In genomic region chr18:28824183-28824574, GRCh38 we compare ENCODE assay signal across 30 cellular contexts.
"Had no signal": no experiment of that assay in that cellular context is flagged by ENCODE, and none has a peak within 500 bp of the region (broad histone marks: within the 10 kb centered on the region; RNA-seq: fewer than 3 reads in every experiment).

No MANE protein-coding gene starts in this region.

- H3K27me3 ChIP-seq: adrenal gland, body of pancreas, brain microvascular endothelial cell, breast epithelium had no signal

- H3K4me1 ChIP-seq: adrenal gland, body of pancreas, breast epithelium had no signal

- ATAC-seq: activated CD8-positive, alpha-beta T cell treated with anti-CD3 and anti-CD28 coated beads for 36 hours; activated naive CD4-positive, alpha-beta T cell treated with anti-CD3 and anti-CD28 coated beads, Interleukin-2, amount 50 U/mL, for 72 hours; activated T-cell treated with anti-CD3 and anti-CD28 coated beads, Interleukin-2, amount 50 U/mL, for 4 hours; activated T-cell treated with anti-CD3 and anti-CD28 coated beads, Interleukin-2, amount 50 U/mL, for 72 hours; activated T-helper 17 cell treated with anti-CD3 and anti-CD28 coated beads, Interleukin-2, amount 50 U/mL, for 72 hours; body of pancreas had no signal

- H3K4me3 ChIP-seq: adrenal gland, body of pancreas, breast epithelium had no signal

- DNase-seq: activated B cell treated with CpG ODN at 0.5 μM for 24 hours; activated CD4-positive, alpha-beta memory T cell treated with anti-CD3 and anti-CD28 coated beads for 36 hours; activated CD4-positive, alpha-beta T cell treated with anti-CD3 and anti-CD28 coated beads for 4 hours; activated CD4-positive, alpha-beta T cell treated with anti-CD3 and anti-CD28 coated beads, Interleukin-2, amount 10 ng/mL, durations not matched to agents 24 days and 14 days; activated CD4-positive, alpha-beta T cell treated with anti-CD3 and anti-CD28 coated beads, Interleukin-2, amount 50 U/mL, for 1 hour; activated CD4-positive, alpha-beta T cell treated with anti-CD3 and anti-CD28 coated beads, Interleukin-2, amount 50 U/mL, for 4 hours; activated CD4-positive, CD25-positive, alpha-beta regulatory T cell treated with anti-CD3 and anti-CD28 coated beads, Interleukin-2, amount 50 U/mL, for 72 hours; activated CD8-positive, alpha-beta memory T cell treated with anti-CD3 and anti-CD28 coated beads, Interleukin-2, amount 50 U/mL, for 4 hours; activated CD8-positive, alpha-beta T cell treated with anti-CD3 and anti-CD28 coated beads for 36 hours; activated effector memory CD4-positive, alpha-beta T cell treated with anti-CD3 and anti-CD28 coated beads, Interleukin-2, amount 50 U/mL, for 16 hours; activated gamma-delta T cell treated with Interleukin-2 at 50 U/mL for 16 hours; activated naive CD4-positive, alpha-beta T cell; activated naive CD4-positive, alpha-beta T cell treated with anti-CD3 and anti-CD28 coated beads for 36 hours; activated naive CD4-positive, alpha-beta T cell treated with anti-CD3 and anti-CD28 coated beads, Interleukin-2, amount 50 U/mL, for 16 hours; activated naive CD8-positive, alpha-beta T cell treated with anti-CD3 and anti-CD28 coated beads for 36 hours; activated T-cell treated with anti-CD3 and anti-CD28 coated beads for 4 hours; activated T-cell treated with anti-CD3 and anti-CD28 coated beads, Interleukin-2, amount 50 U/mL, for 1 hour; activated T-cell treated with anti-CD3 and anti-CD28 coated beads, Interleukin-2, amount 50 U/mL, for 4 hours; activated T-cell treated with anti-CD3 and anti-CD28 coated beads, Interleukin-2, amount 50 U/mL, for 72 hours; adrenal gland; amniotic stem cell; body of pancreas; brain microvascular endothelial cell; central memory CD4-positive, alpha-beta T cell; T-helper 2 cell; T-helper 9 cell had no signal

- H3K9me3 ChIP-seq: body of pancreas, breast epithelium had no signal

- H3K27ac ChIP-seq: adrenal gland, body of pancreas, brain microvascular endothelial cell, breast epithelium, VCaP had no signal

- H3K36me3 ChIP-seq: adrenal gland, brain microvascular endothelial cell, breast epithelium had no signal
